Comparison of ENCODE assay signal across 13 cellular contexts in genomic region chr19:17112700-17113099, GRCh38. TPM values are rescaled to one million over a fixed set of nuclear protein-coding genes. Genes with fewer than 3 reads are reported as not detected.
DNase-seq lines count a peak whose midpoint lies in the region; ATAC-seq, FAIRE-seq and TF ChIP-seq lines count a peak whose summit lies in the region.
"Had no signal": no experiment of that assay in that cellular context is flagged by ENCODE, and none has a peak within 500 bp of the region (broad histone marks: within the 10 kb centered on the region; RNA-seq: fewer than 3 reads in every experiment).

No MANE protein-coding gene starts in this region.

- CTCF ChIA-PET in MCF 10A (lab: Yijun Ruan, JAX) = no interaction called here
- CTCF ChIA-PET in mammary epithelial cell (lab: Charles Lee; ENCODE audit: low non-redundant PET) = no interaction called here
- CTCF ChIA-PET in GM12878 (lab: Yijun Ruan, JAX) = no interaction called here

- 83% methylated on average over 6 of the region's 7 CpGs for WGBS in mammary epithelial cell (ENCODE audit: low coverage, missing lambda C conversion rate)
- WGBS in GM12878 (ENCODE audit: insufficient coverage, insufficient replicate concordance, low lambda C conversion rate, missing lambda C conversion rate) = 88% methylated on average over 7 of the region's 7 CpGs

- intact Hi-C loops in MCF 10A (cut with micrococcal nuclease) (no loop called here), mammary epithelial cell (cut with micrococcal nuclease) (no loop called here), GM12878 (cut with micrococcal nuclease; ENCODE audit: unreplicated experiment) (no loop called here), tibial artery (cut with DNase I; ENCODE audit: low total_unique reads) (no loop called here)

- RAD21 ChIA-PET in GM12878 (lab: Charles Lee; ENCODE audit: unreplicated experiment) = no interaction called here

- H3K9me3 ChIP-seq in mammary epithelial cell (replicated peaks; ENCODE audit: insufficient read depth, low read length) (no peaks in the 10 kb centered on the region), GM12878 (replicated peaks; ENCODE audit: control insufficient read depth, insufficient read depth, low read length) (no peaks in the 10 kb centered on the region; the same call in 2 of the 3 replicates), tibial artery (no peaks in the 10 kb centered on the region)

- H3K36me3 ChIP-seq in mammary epithelial cell (ENCODE audit: insufficient read depth, low read length) = no peaks in the 10 kb centered on the region
- peaks cover 21 to 46% of the 10 kb centered on the region in 2 experiments for H3K36me3 ChIP-seq in GM12878 (ENCODE audit: control insufficient read depth in 2 of 2, insufficient read depth in 2 of 2, low read length in 1 of 2)
- peaks cover 0 to 28% (median 14%) of the 10 kb centered on the region in 3 donors for H3K36me3 ChIP-seq in tibial artery

- H3K4me2 ChIP-seq in mammary epithelial cell (ENCODE audit: insufficient read depth, low read depth, low read length) (no peak overlapping the region), GM12878 (ENCODE audit: control insufficient read depth, insufficient read depth) (no peak overlapping the region)

- BruUV-seq in MCF 10A (replicated peaks; lab: Mats Ljungman, UMichigan) (no TSS peak), mammary epithelial cell (replicated peaks; lab: Mats Ljungman, UMichigan) (no TSS peak), GM12878 (replicated peaks; lab: Mats Ljungman, UMichigan) (no TSS peak)

- H4K20me1 ChIP-seq in mammary epithelial cell (ENCODE audit: insufficient read depth, low read length) (no peaks in the 10 kb centered on the region), GM12878 (ENCODE audit: control insufficient read depth, insufficient read depth) (no peaks in the 10 kb centered on the region)

- H2AFZ ChIP-seq in mammary epithelial cell (ENCODE audit: low read depth, low read length) (no peak overlapping the region), GM12878 (ENCODE audit: control insufficient read depth, low read depth, low read length) (no peak overlapping the region)

- POLR2A ChIA-PET in MCF 10A (lab: Yijun Ruan, JAX) (no interaction called here), GM12878 (lab: Charles Lee) (no interaction called here)

- SMC1A ChIA-PET in GM12878 (lab: Charles Lee; ENCODE audit: uncharacterized antibody, unreplicated experiment) = no interaction called here

- H3K36me3 Mint-ChIP-seq in MCF 10A (ENCODE audit: insufficient read depth, unreplicated experiment) = peaks cover 13% of the 10 kb centered on the region

- H3K4me1 Mint-ChIP-seq in MCF 10A (ENCODE audit: insufficient read depth, unreplicated experiment) = peaks cover 29% of the 10 kb centered on the region

- TF ChIP-seq RAD21 in GM12878 (IDR thresholded peaks at IDR 0.05; ENCODE audit: insufficient read depth, low read depth, low read length) = no peak

- H3K4me1 ChIP-seq in mammary epithelial cell (ENCODE audit: insufficient read depth, low read length) = peaks cover 33% of the 10 kb centered on the region
- H3K4me1 ChIP-seq in GM12878 (ENCODE audit: control insufficient read depth, insufficient read depth, low read length) = peaks cover 49% of the 10 kb centered on the region
- H3K4me1 ChIP-seq in tibial artery = peaks cover 3 to 85% (median 63%) of the 10 kb centered on the region in 4 donors

- H3K79me2 ChIP-seq in mammary epithelial cell (ENCODE audit: insufficient read depth, low read length) (peaks cover 77% of the 10 kb centered on the region), GM12878 (ENCODE audit: control insufficient read depth, insufficient read depth, low read length) (peaks cover 82% of the 10 kb centered on the region)

- no peak overlapping the region for H3K27ac Mint-ChIP-seq in MCF 10A (ENCODE audit: low read depth, unreplicated experiment)
- H3K27ac Mint-ChIP-seq: activated naive CD8-positive, alpha-beta T cell had no signal

- no peaks in the 10 kb centered on the region for H3K9me3 Mint-ChIP-seq in MCF 10A (ENCODE audit: unreplicated experiment)

- no peak for DNase-seq in MCF 10A (ENCODE audit: unreplicated experiment)
- DNase-seq in mammary epithelial cell = no peak
- no peak for DNase-seq in GM12878 (ENCODE audit: low read depth, low spot score)
- DNase-seq in medulla oblongata (ENCODE audit: extremely low spot score) = peak; percentile 73
- peak in 1 of 2 donors; percentile 49 for DNase-seq in tibial artery
- DNase-seq: central memory CD4-positive, alpha-beta T cell; DMS 273 treated with DMSO at 0.1 percent for 48 hours; MV-4-11 had no signal

- no peak for TF ChIP-seq CTCF in MCF 10A (IDR thresholded peaks at IDR 0.05; ENCODE audit: unreplicated experiment)
- no peak for TF ChIP-seq CTCF in mammary epithelial cell (conservative IDR thresholded peaks at IDR 0.05 in 1 of 2, IDR thresholded peaks at IDR 0.05 in 1 of 2; ENCODE audit: extremely low read depth in 1 of 2, insufficient read depth in 1 of 2, low read depth in 1 of 2, low read length in 2 of 2)
- no peak for TF ChIP-seq CTCF in GM12878 (IDR thresholded peaks at IDR 0.05 in 2 of 3, conservative IDR thresholded peaks at IDR 0.05 in 1 of 3; ENCODE audit: control insufficient read depth in 2 of 3, extremely low read depth in 1 of 3, insufficient read depth in 1 of 3, low read depth in 3 of 3, low read length in 3 of 3)
- no peak for TF ChIP-seq CTCF in tibial artery (IDR thresholded peaks at IDR 0.05)

- no peak overlapping the region for H3K4me3 ChIP-seq in mammary epithelial cell (replicated peaks in 1 of 3; ENCODE audit: insufficient read depth in 1 of 3, low read depth in 2 of 3, low read length in 3 of 3)
- H3K4me3 ChIP-seq in GM12878 = no peak overlapping the region
- no peak overlapping the region for H3K4me3 ChIP-seq in tibial artery

- no peak for TF ChIP-seq EP300 in GM12878 (IDR thresholded peaks at IDR 0.05; ENCODE audit: borderline replicate concordance in 1 of 2, control insufficient read depth in 1 of 2, low read depth in 2 of 2, low read length in 2 of 2)

- no peak for FAIRE-seq in GM12878 (lab: Jason Lieb, UNC)
- FAIRE-seq: HTR-8/SVneo had no signal

- in situ Hi-C loops in mammary epithelial cell (cut with MboI; ENCODE audit: low sequenced_read_pairs in 2 of 2) (no loop called here), GM12878 (cut with MboI) (no loop called here)

- no peaks in the 10 kb centered on the region for H3K27me3 ChIP-seq in mammary epithelial cell (ENCODE audit: insufficient read depth, low read length)
- H3K27me3 ChIP-seq in GM12878 (replicated peaks in 1 of 2; ENCODE audit: control insufficient read depth in 2 of 2, insufficient read depth in 2 of 2, low read length in 1 of 2) = no peaks in the 10 kb centered on the region
- H3K27me3 ChIP-seq in tibial artery = no peaks in the 10 kb centered on the region

- dilution Hi-C loops in mammary epithelial cell (cut with HindIII; ENCODE audit: low sequenced_read_pairs) = loop anchor here (5.0 to 10.0 kb wide), 2 partner anchors 70 to 192 kb away; partner anchors contain the start of genes ABHD8, DDA1 and MRPL34

- H3K4me3 Mint-ChIP-seq in MCF 10A (ENCODE audit: unreplicated experiment) = peak overlapping the region; percentile 46
- H3K4me3 Mint-ChIP-seq: activated naive CD8-positive, alpha-beta T cell had no signal

- no peak; the same call in 1 of the 2 replicates for TF ChIP-seq POLR2A in GM12878 (IDR thresholded peaks at IDR 0.05; ENCODE audit: low read depth, low read length)

- no peak overlapping the region for H3K27ac ChIP-seq in mammary epithelial cell (ENCODE audit: insufficient read depth, low read depth, low read length)
- H3K27ac ChIP-seq in GM12878 (ENCODE audit: control insufficient read depth, insufficient read depth) = peak overlapping the region; percentile 4; the same call in 1 of the 2 replicates
- H3K27ac ChIP-seq in tibial artery = peak overlapping the region; percentile 46 to 84

- H3K27me3 Mint-ChIP-seq in MCF 10A (ENCODE audit: insufficient read depth, unreplicated experiment) = no peaks in the 10 kb centered on the region
- H3K27me3 Mint-ChIP-seq: activated naive CD8-positive, alpha-beta T cell had no signal

- ATAC-seq in GM12878 (no peak), GM21381 (IDR thresholded peaks at IDR 0.05; ENCODE audit: unreplicated experiment) (no peak), HG02870 (IDR thresholded peaks at IDR 0.05; ENCODE audit: unreplicated experiment) (no peak), HG02678 (IDR thresholded peaks at IDR 0.05; ENCODE audit: unreplicated experiment) (no peak)

- H3K9ac ChIP-seq in mammary epithelial cell (ENCODE audit: insufficient read depth, low read length) (no peak overlapping the region), GM12878 (ENCODE audit: control insufficient read depth, insufficient read depth, low read length) (no peak overlapping the region)

RNA-seq across cellular contexts. Expression of gene MYO9B, which starts 37.1 kb away (rescaled TPM):
- 43.5 and 49.5 TPM in 2 replicates for total RNA-seq in MCF 10A (2022)
- total RNA-seq in mammary epithelial cell = 10 to 100 TPM; 61.2 to 64.5 TPM
- 37.8 TPM for polyA plus RNA-seq in mammary epithelial cell
- 61.1 TPM for polyA minus RNA-seq in mammary epithelial cell
- total RNA-seq in GM12878 (2013; cell fraction: nucleolus; rRNA removed) = 555 and 589 TPM in 2 replicates
- total RNA-seq in GM12878 (2014; rRNA removed) = 66.4 and 77.3 TPM in 2 replicates
- total RNA-seq in GM12878 (2014; rRNA removed; fragmentation: Illumina TruSeq; extraction: Trizol) = 38.1 and 42.6 TPM in 2 replicates
- total RNA-seq in GM12878 (2021) = 157 and 165 TPM in 2 replicates
- 65.2 TPM for polyA plus RNA-seq in GM12878 (2011; ENCODE audit: low read depth)
- polyA plus RNA-seq in GM12878 (2011; rRNA removed) = 26.7 and 48.9 TPM in 2 replicates
- polyA plus RNA-seq in GM12878 (2011; cell fraction: cytosol; rRNA removed) = 49.6 and 58.1 TPM in 2 replicates
- polyA plus RNA-seq in GM12878 (2011; cell fraction: nucleus; rRNA removed) = 452 and 507 TPM in 2 replicates
- polyA plus RNA-seq in GM12878 (2012) = 174 and 191 TPM in 2 replicates
- polyA plus RNA-seq in GM12878 (2014; fragmentation: Illumina TruSeq; extraction: Trizol) = 26.8 and 57.9 TPM in 2 replicates
- polyA plus RNA-seq in GM12878 (2014; fragmentation: Nextera tagmentation; extraction: Ambion mirVana) = 10 to 100 TPM in 1 of 2 experiments, 1 to 10 TPM in 1; 5.4 to 11.1 TPM
- 87.6 and 105 TPM in 2 replicates for polyA plus RNA-seq in GM12878 (2014; rRNA removed)
- polyA plus RNA-seq in GM12878 (2016; fragmentation: Nextera tagmentation; extraction: Ambion mirVana) = 10 to 100 TPM; 25.4 to 32.8 TPM
- 93.1 and 119 TPM in 2 replicates for polyA minus RNA-seq in GM12878 (2011; rRNA and poly(A)+ RNA removed)
- polyA minus RNA-seq in GM12878 (2011; cell fraction: cytosol; rRNA and poly(A)+ RNA removed) = 59.6 and 66.5 TPM in 2 replicates
- 106 and 154 TPM in 2 replicates for polyA minus RNA-seq in GM12878 (2011; cell fraction: nucleus; rRNA and poly(A)+ RNA removed)

RNA-seq across cellular contexts. Expression of gene HAUS8, which starts 37.4 kb away (rescaled TPM):
- total RNA-seq in MCF 10A (2022) (6.6 and 8.4 TPM in 2 replicates), mammary epithelial cell (10 to 100 TPM in 1 of 2 donors, 1 to 10 TPM in 1; 1.2 to 12.5 TPM), GM12878 (2014; rRNA removed) (15.4 and 22.7 TPM in 2 replicates), GM12878 (2014; rRNA removed; fragmentation: Illumina TruSeq; extraction: Trizol) (22.8 and 24.0 TPM in 2 replicates), GM12878 (2021) (32.0 and 36.8 TPM in 2 replicates)
- polyA plus RNA-seq in mammary epithelial cell (15.6 TPM), GM12878 (2011; rRNA removed) (21.3 and 24.6 TPM in 2 replicates), GM12878 (2014; fragmentation: Illumina TruSeq; extraction: Trizol) (33.1 and 37.2 TPM in 2 replicates), GM12878 (2014; fragmentation: Nextera tagmentation; extraction: Ambion mirVana) (10 to 100 TPM; 24.2 to 35.7 TPM), GM12878 (2014; rRNA removed) (34.6 and 37.4 TPM in 2 replicates), GM12878 (2016; fragmentation: Nextera tagmentation; extraction: Ambion mirVana) (10 to 100 TPM; 43.0 to 43.9 TPM)
- polyA minus RNA-seq in mammary epithelial cell = 2.8 TPM
- 14.2 and 16.9 TPM in 2 replicates for total RNA-seq in GM12878 (2013; cell fraction: nucleolus; rRNA removed)
- 14.4 TPM for polyA plus RNA-seq in GM12878 (2011; ENCODE audit: low read depth)
- polyA plus RNA-seq in GM12878 (2011; cell fraction: cytosol; rRNA removed) = 24.9 and 27.7 TPM in 2 replicates
- polyA plus RNA-seq in GM12878 (2011; cell fraction: nucleus; rRNA removed) = 31.7 and 32.0 TPM in 2 replicates
- polyA plus RNA-seq in GM12878 (2012) = 16.4 and 17.9 TPM in 2 replicates
- 10.3 and 10.8 TPM in 2 replicates for polyA minus RNA-seq in GM12878 (2011; rRNA and poly(A)+ RNA removed)
- 3.7 and 8.1 TPM in 2 replicates for polyA minus RNA-seq in GM12878 (2011; cell fraction: cytosol; rRNA and poly(A)+ RNA removed)
- polyA minus RNA-seq in GM12878 (2011; cell fraction: nucleus; rRNA and poly(A)+ RNA removed) = 5.4 and 11.7 TPM in 2 replicates
